In the genomic region with DNA sequence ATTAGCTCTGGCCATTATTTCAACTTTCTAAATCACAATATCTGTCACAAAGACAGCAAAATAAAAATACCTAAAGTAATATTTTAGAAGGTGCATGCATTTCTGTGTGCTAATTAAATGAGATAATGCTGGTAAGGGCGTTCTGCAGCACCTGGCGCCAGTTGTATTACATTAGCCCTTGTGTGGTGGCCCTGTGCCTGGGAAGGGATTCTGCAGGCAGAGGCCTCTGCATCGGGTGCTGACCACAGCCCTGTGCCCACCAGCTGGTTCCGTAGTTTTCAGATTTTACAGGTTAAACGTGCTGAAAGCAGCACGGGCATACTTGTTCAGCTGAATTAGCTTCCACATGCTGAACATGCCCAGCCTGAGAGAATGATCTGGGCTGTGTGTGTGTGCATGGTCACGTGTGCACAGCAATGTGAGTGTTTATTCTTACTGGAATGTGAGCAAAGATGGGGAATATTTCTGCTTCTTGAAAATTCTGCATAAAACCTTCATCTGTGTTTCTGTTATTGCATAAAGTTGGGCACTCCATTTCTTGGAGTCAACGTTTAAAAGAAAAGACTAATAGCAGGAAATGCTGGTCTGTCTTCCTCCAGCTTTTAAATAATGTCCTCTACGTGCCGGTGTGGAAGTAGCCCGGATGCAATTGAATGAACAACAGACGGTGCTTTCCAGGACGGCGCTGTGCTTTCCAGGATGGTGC, we compare ENCODE assay signal across 1 cellular context.
TF ChIP-seq lines count a peak whose summit lies in the region.

No MANE protein-coding gene starts in this region.

TF ChIP-seq in HCT116, 20 proteins besides CTCF, POLR2A, EP300 and RAD21 (continued from another document):
- TF ChIP-seq, protein P1, sequence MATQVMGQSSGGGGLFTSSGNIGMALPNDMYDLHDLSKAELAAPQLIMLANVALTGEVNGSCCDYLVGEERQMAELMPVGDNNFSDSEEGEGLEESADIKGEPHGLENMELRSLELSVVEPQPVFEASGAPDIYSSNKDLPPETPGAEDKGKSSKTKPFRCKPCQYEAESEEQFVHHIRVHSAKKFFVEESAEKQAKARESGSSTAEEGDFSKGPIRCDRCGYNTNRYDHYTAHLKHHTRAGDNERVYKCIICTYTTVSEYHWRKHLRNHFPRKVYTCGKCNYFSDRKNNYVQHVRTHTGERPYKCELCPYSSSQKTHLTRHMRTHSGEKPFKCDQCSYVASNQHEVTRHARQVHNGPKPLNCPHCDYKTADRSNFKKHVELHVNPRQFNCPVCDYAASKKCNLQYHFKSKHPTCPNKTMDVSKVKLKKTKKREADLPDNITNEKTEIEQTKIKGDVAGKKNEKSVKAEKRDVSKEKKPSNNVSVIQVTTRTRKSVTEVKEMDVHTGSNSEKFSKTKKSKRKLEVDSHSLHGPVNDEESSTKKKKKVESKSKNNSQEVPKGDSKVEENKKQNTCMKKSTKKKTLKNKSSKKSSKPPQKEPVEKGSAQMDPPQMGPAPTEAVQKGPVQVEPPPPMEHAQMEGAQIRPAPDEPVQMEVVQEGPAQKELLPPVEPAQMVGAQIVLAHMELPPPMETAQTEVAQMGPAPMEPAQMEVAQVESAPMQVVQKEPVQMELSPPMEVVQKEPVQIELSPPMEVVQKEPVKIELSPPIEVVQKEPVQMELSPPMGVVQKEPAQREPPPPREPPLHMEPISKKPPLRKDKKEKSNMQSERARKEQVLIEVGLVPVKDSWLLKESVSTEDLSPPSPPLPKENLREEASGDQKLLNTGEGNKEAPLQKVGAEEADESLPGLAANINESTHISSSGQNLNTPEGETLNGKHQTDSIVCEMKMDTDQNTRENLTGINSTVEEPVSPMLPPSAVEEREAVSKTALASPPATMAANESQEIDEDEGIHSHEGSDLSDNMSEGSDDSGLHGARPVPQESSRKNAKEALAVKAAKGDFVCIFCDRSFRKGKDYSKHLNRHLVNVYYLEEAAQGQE (IDR thresholded peaks at IDR 0.05; ENCODE audit: low read depth), result no peak
- TF ChIP-seq ZNF274 (IDR thresholded peaks at IDR 0.05; ENCODE audit: low read depth, low read length) (no peak), JUND (IDR thresholded peaks at IDR 0.05) (no peak), EGR1 (IDR thresholded peaks at IDR 0.05; ENCODE audit: low read depth) (no peak), FOSL1 (IDR thresholded peaks at IDR 0.05; ENCODE audit: low read depth) (no peak), EZH2phosphoT487 (IDR thresholded peaks at IDR 0.05; ENCODE audit: borderline replicate concordance) (no peak), EZH2 (IDR thresholded peaks at IDR 0.05) (no peak), CEBPB (IDR thresholded peaks at IDR 0.05; ENCODE audit: low read depth) (no peak)
- TF ChIP-seq, protein P2, sequence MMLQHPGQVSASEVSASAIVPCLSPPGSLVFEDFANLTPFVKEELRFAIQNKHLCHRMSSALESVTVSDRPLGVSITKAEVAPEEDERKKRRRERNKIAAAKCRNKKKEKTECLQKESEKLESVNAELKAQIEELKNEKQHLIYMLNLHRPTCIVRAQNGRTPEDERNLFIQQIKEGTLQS (IDR thresholded peaks at IDR 0.05), result no peak
